In the genomic region with DNA sequence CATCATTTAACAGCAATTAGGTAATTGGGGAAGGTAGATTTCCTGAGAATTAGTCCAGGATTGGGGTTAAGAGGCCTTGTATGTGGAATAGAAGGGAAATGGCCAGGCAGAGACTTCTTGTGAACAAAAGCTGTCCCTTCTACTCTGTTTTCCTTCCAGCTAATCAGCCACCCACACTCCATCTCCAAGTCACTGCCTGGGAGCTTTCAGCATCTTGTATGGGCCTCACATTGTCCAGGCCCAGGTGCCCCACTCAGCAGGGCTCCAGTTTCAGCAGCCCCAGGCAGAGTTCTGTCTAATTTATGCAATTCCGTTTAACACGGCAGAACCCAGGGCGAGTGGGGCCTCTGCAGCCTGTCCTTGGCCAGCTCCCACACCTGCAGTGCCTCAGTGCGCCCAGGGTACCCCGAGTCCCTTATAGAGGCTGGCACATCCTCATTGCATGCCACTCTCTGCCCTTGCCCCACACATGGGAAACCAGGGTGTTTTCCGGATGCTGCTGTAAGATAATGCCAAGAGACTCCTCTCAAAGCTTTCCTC, we compare ENCODE assay signal across 16 cellular contexts.
"Had no signal": no experiment of that assay in that cellular context is flagged by ENCODE, and none has a peak within 500 bp of the region (broad histone marks: within the 10 kb centered on the region; RNA-seq: fewer than 3 reads in every experiment).

No MANE protein-coding gene starts in this region.

- DNase-seq: activated CD4-positive, alpha-beta memory T cell treated with anti-CD3 and anti-CD28 coated beads, Interleukin-2, amount 10 ng/mL, durations not matched to agents 7 days and 5 days; activated CD4-positive, alpha-beta T cell treated with anti-CD3 and anti-CD28 coated beads for 1 hour; activated CD4-positive, alpha-beta T cell treated with anti-CD3 and anti-CD28 coated beads, Interleukin-2, amount 10 ng/mL, durations not matched to agents 7 days and 5 days; activated naive CD4-positive, alpha-beta T cell; activated T-cell treated with anti-CD3 and anti-CD28 coated beads, Interleukin-2, amount 50 U/mL, for 72 hours; effector CD8-positive, alpha-beta T cell; immature natural killer cell; naive thymus-derived CD4-positive, alpha-beta T cell; right lobe of liver; stimulated activated CD4-positive, alpha-beta T cell treated with anti-CD3 and anti-CD28 coated beads, Interleukin-12 subunit alpha, Interleukin-12 subunit beta, amount 100 ng/mL, for 4 hours; stimulated activated CD4-positive, alpha-beta T cell treated with anti-CD3 and anti-CD28 coated beads, Interleukin-4, amount 100 ng/mL, for 24 hours; T-helper 2 cell; upper lobe of left lung had no signal

- H3K79me2 ChIP-seq: hepatocyte had no signal

- H3K4me2 ChIP-seq: hepatocyte had no signal

- H3K4me3 ChIP-seq: hepatocyte, right lobe of liver, skin epidermis, thoracic aorta, upper lobe of left lung had no signal

- H3K27me3 ChIP-seq: right lobe of liver, upper lobe of left lung had no signal

- H3K36me3 ChIP-seq: right lobe of liver, thoracic aorta, upper lobe of left lung had no signal

- H3K9me3 ChIP-seq: right lobe of liver, thoracic aorta, upper lobe of left lung had no signal

- H3K27ac ChIP-seq: hepatocyte, right lobe of liver, skin epidermis, thoracic aorta, upper lobe of left lung had no signal

- H2AFZ ChIP-seq: hepatocyte had no signal

- H3K4me1 ChIP-seq: right lobe of liver, upper lobe of left lung had no signal
